Comparison of ENCODE assay signal across 22 cellular contexts in the genomic region with DNA sequence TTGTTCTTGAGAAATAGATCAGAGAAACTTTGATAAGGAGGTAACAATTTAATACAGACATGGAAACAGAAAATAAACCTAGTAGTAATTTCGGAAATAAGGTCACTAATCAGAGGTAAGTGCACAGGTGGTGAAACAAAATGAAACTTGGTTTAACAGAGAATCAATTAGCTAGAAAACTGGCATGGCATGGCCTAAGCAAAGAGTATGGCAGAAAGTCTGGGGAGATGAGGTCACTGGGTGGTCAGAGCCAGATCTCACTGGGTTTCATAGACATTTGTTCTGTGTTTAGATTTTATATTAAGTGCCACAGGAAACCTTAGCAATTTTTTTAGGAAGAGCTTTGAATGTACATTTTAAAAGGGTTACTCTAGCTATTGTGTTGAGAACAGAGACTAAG.
A peak's percentile ranks its signal among the peaks of the same experiment; 100 is the strongest.
DNase-seq lines count a peak whose midpoint lies in the region; ATAC-seq and TF ChIP-seq lines count a peak whose summit lies in the region.
"Had no signal": no experiment of that assay in that cellular context is flagged by ENCODE, and none has a peak within 500 bp of the region (broad histone marks: within the 10 kb centered on the region; RNA-seq: fewer than 3 reads in every experiment).

No MANE protein-coding gene starts in this region.

- peaks cover 20% of the 10 kb centered on the region for H3F3A ChIP-seq in MM.1S (ENCODE audit: insufficient read depth, low read length)

- H3K27ac ChIP-seq in mammary epithelial cell (ENCODE audit: insufficient read depth, low read depth, low read length) (no peak overlapping the region), breast epithelium (no peak overlapping the region), MM.1S (ENCODE audit: low read length) (peak overlapping the region; percentile 71; the same call in 1 of the 2 replicates), OCI-LY3 (ENCODE audit: low read length) (peak overlapping the region; percentile 39)
- H3K27ac ChIP-seq: 22Rv1; A549; BLaER1 treated with 17β-estradiol and CSF1 and Interleukin-3, amounts not matched to agents 10 nM and 100 nM; C4-2B had no signal

- H2AFZ ChIP-seq in mammary epithelial cell (ENCODE audit: low read depth, low read length) (peak overlapping the region; percentile 17), MM.1S (ENCODE audit: low read length) (no peak overlapping the region), OCI-LY3 (ENCODE audit: low read depth, low read length) (no peak overlapping the region)

- peak overlapping the region; percentile 6 for H3K27ac Mint-ChIP-seq in memory B cell
- H3K27ac Mint-ChIP-seq: B cell; CD4-positive, alpha-beta T cell; CD8-positive, alpha-beta T cell had no signal

- H3K9ac ChIP-seq in mammary epithelial cell (ENCODE audit: insufficient read depth, low read length) (no peak overlapping the region), MM.1S (ENCODE audit: low read length) (no peak overlapping the region), OCI-LY3 (ENCODE audit: low read length) (no peak overlapping the region)
- H3K9ac ChIP-seq: BLaER1 treated with 17β-estradiol and CSF1 and Interleukin-3, amounts not matched to agents 10 nM and 100 nM had no signal

- no peaks in the 10 kb centered on the region for H3K27me3 ChIP-seq in mammary epithelial cell (ENCODE audit: insufficient read depth, low read length)
- no peaks in the 10 kb centered on the region for H3K27me3 ChIP-seq in breast epithelium
- H3K27me3 ChIP-seq in MM.1S (replicated peaks; ENCODE audit: insufficient read depth, low read length), result no peaks in the 10 kb centered on the region
- H3K27me3 ChIP-seq in OCI-LY3 (ENCODE audit: low read depth, low read length), result no peaks in the 10 kb centered on the region
- H3K27me3 ChIP-seq: BLaER1 treated with 17β-estradiol and CSF1 and Interleukin-3, amounts not matched to agents 10 nM and 100 nM had no signal

- H3K4me3 Mint-ChIP-seq in memory B cell, result no peak overlapping the region
- H3K4me3 Mint-ChIP-seq: B cell; CD4-positive, alpha-beta T cell; CD8-positive, alpha-beta T cell had no signal

- H3K36me3 ChIP-seq in mammary epithelial cell (ENCODE audit: insufficient read depth, low read length), result no peaks in the 10 kb centered on the region
- H3K36me3 ChIP-seq in breast epithelium, result no peaks in the 10 kb centered on the region
- no peaks in the 10 kb centered on the region for H3K36me3 ChIP-seq in MM.1S (replicated peaks; ENCODE audit: insufficient read depth, low read length)
- H3K36me3 ChIP-seq in OCI-LY3 (replicated peaks; ENCODE audit: low read depth, low read length), result no peaks in the 10 kb centered on the region
- H3K36me3 ChIP-seq: BLaER1 treated with 17β-estradiol and CSF1 and Interleukin-3, amounts not matched to agents 10 nM and 100 nM had no signal

- no peaks in the 10 kb centered on the region for H3K4me1 ChIP-seq in mammary epithelial cell (ENCODE audit: insufficient read depth, low read length)
- no peaks in the 10 kb centered on the region for H3K4me1 ChIP-seq in breast epithelium
- H3K4me1 ChIP-seq in MM.1S (ENCODE audit: low read length), result peaks cover 20% of the 10 kb centered on the region
- peaks cover 22% of the 10 kb centered on the region for H3K4me1 ChIP-seq in OCI-LY3 (ENCODE audit: low read length)
- H3K4me1 ChIP-seq: A549, Caco-2 had no signal

- no peak for TF ChIP-seq CTCF in mammary epithelial cell (conservative IDR thresholded peaks at IDR 0.05 in 1 of 2, IDR thresholded peaks at IDR 0.05 in 1 of 2; ENCODE audit: extremely low read depth in 1 of 2, insufficient read depth in 1 of 2, low read depth in 1 of 2, low read length in 2 of 2)
- no peak for TF ChIP-seq CTCF in breast epithelium (IDR thresholded peaks at IDR 0.05)
- TF ChIP-seq CTCF in MM.1S (IDR thresholded peaks at IDR 0.05; ENCODE audit: low read length), result no peak
- TF ChIP-seq CTCF in OCI-LY3 (IDR thresholded peaks at IDR 0.05; ENCODE audit: low read depth, low read length), result no peak

- no peak for ATAC-seq in memory B cell (ENCODE audit: low read depth)
- ATAC-seq: A549; CD8-positive, alpha-beta T cell had no signal

- peaks cover 8% of the 10 kb centered on the region for H3K9me3 Mint-ChIP-seq in memory B cell

- TF ChIP-seq POLR2A in breast epithelium (IDR thresholded peaks at IDR 0.05), result no peak

- in situ Hi-C loops in mammary epithelial cell (cut with MboI; ENCODE audit: low sequenced_read_pairs in 2 of 2), result no loop called here

- dilution Hi-C loops in mammary epithelial cell (cut with HindIII; ENCODE audit: low sequenced_read_pairs), result no loop called here

- DNase-seq in mammary epithelial cell (no peak), breast epithelium (ENCODE audit: low spot score in 2 of 2) (no peak), MM.1S (peak; percentile 59), memory B cell (ENCODE audit: low spot score in 2 of 2) (no peak), iPS-NIHi11 (ENCODE audit: low spot score) (no peak), DMS79 (lab: John Stamatoyannopoulos, UW) (no peak), GDM1 (lab: John Stamatoyannopoulos, UW) (no peak)
- DNase-seq: AML-193; Caco-2; Calu3; CD4-positive, alpha-beta T cell; CD8-positive, alpha-beta T cell; DMS 273 treated with DMSO at 0.1 percent for 48 hours; DMS153; DMS53; DMS79 treated with DMSO at 0.1 percent for 48 hours had no signal

- no peaks in the 10 kb centered on the region for H3K9me2 ChIP-seq in MM.1S (replicated peaks; ENCODE audit: insufficient read depth, low read length)

- H3K27me3 Mint-ChIP-seq in memory B cell, result no peaks in the 10 kb centered on the region
- H3K27me3 Mint-ChIP-seq: B cell; CD4-positive, alpha-beta T cell had no signal

- CTCF ChIA-PET in mammary epithelial cell (lab: Charles Lee; ENCODE audit: low non-redundant PET), result no interaction called here

- H3K9me3 ChIP-seq in mammary epithelial cell (replicated peaks; ENCODE audit: insufficient read depth, low read length), result no peaks in the 10 kb centered on the region
- H3K9me3 ChIP-seq in breast epithelium, result no peaks in the 10 kb centered on the region
- no peaks in the 10 kb centered on the region; the same call in 1 of the 2 replicates for H3K9me3 ChIP-seq in MM.1S (replicated peaks; ENCODE audit: insufficient read depth, low read length)
- H3K9me3 ChIP-seq in OCI-LY3 (ENCODE audit: insufficient read depth, low read length), result 0 out of 2 replicates have a peak, but pooled peaks cover 4% of the 10 kb centered on the region
- H3K9me3 ChIP-seq: A549; BLaER1 treated with 17β-estradiol and CSF1 and Interleukin-3, amounts not matched to agents 10 nM and 100 nM; Caco-2 had no signal

- 75% methylated on average over 1 of the region's 1 CpG for WGBS in mammary epithelial cell (ENCODE audit: low coverage, missing lambda C conversion rate)

- H3K4me3 ChIP-seq in mammary epithelial cell (replicated peaks in 1 of 3; ENCODE audit: insufficient read depth in 1 of 3, low read depth in 2 of 3, low read length in 3 of 3) (no peak overlapping the region), breast epithelium (no peak overlapping the region), MM.1S (ENCODE audit: low read length) (0 out of 2 replicates have a peak overlapping the region, but pooled peaks have one; percentile 3), OCI-LY3 (ENCODE audit: low read length) (peak overlapping the region; percentile 32)
- H3K4me3 ChIP-seq: A549; BLaER1 treated with 17β-estradiol and CSF1 and Interleukin-3, amounts not matched to agents 10 nM and 100 nM had no signal

- no peaks in the 10 kb centered on the region for H3K4me1 Mint-ChIP-seq in memory B cell
- H3K4me1 Mint-ChIP-seq: B cell had no signal

- intact Hi-C loops in mammary epithelial cell (cut with micrococcal nuclease), result no loop called here
- intact Hi-C loops in breast epithelium (cut with DNase I; ENCODE audit: low total_unique reads), result no loop called here

- H4K20me1 ChIP-seq in mammary epithelial cell (ENCODE audit: insufficient read depth, low read length) (no peaks in the 10 kb centered on the region), MM.1S (ENCODE audit: insufficient read depth, low read length) (no peaks in the 10 kb centered on the region), OCI-LY3 (ENCODE audit: insufficient read depth, low read length) (no peaks in the 10 kb centered on the region)
- H4K20me1 ChIP-seq: BLaER1 treated with 17β-estradiol and CSF1 and Interleukin-3, amounts not matched to agents 10 nM and 100 nM had no signal

- no TSS peak for BruUV-seq in mammary epithelial cell (replicated peaks; lab: Mats Ljungman, UMichigan)

- H3K4me2 ChIP-seq in mammary epithelial cell (ENCODE audit: insufficient read depth, low read depth, low read length) (no peak overlapping the region), MM.1S (ENCODE audit: low read depth, low read length) (peak overlapping the region; percentile 44; the same call in 1 of the 2 replicates), OCI-LY3 (ENCODE audit: low read length) (peak overlapping the region; percentile 55)
- H3K4me2 ChIP-seq: A549 had no signal

- no peaks in the 10 kb centered on the region for H3K79me2 ChIP-seq in mammary epithelial cell (ENCODE audit: insufficient read depth, low read length)
- no peaks in the 10 kb centered on the region for H3K79me2 ChIP-seq in MM.1S (ENCODE audit: low read length)
- no peaks in the 10 kb centered on the region for H3K79me2 ChIP-seq in OCI-LY3 (ENCODE audit: low read length)

- no peaks in the 10 kb centered on the region for H3K36me3 Mint-ChIP-seq in memory B cell
- H3K36me3 Mint-ChIP-seq: CD8-positive, alpha-beta T cell had no signal

Comparison
In these comparisons a context has a peak if more than half of its experiments do, and no peak if none do; other contexts are left out.
1. H3K27ac ChIP-seq: peak in MM.1S (single experiment) and OCI-LY3 (single experiment); none in mammary epithelial cell (single experiment) and breast epithelium (0 of 2).
2. H3K4me3 ChIP-seq: peak in MM.1S (single experiment) and OCI-LY3 (single experiment); none in mammary epithelial cell (0 of 3) and breast epithelium (0 of 3).